ENCODE assay signal across 22 cellular contexts in the genomic region with DNA sequence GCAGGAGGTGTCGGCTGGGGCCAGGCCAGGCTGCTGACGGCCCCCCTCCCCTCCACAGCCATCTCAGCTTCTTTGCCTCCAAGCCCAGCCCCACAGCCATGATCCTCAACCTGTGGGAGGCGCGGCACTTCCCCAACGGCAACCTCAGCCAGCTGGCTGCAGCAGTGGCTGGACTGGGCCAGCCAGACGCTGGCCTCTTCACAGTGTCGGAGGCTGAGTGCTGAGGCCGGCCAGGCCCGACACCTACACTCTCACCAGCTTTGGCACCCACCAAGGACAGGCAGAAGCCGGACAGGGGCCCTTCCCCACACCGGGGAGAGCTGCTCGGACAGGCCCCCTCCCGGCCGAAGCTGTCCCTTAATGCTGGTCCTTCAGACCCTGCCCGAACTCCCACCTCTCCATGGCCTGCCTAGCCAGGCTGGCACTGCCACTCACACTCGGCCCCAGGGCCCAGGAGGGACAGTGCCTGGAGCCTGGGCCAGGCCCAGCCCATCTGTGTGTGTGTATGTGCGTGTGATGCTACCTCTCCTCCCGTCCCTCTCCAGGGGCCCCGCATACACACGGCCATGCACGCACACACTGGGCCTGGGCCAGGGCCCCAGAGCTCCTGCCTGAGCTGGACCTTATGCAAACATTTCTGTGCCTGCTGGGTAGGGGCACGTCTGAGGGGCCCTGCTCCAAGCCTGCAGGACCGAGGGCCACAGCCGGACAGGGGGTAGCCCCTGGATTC. TPM values are rescaled to one million over a fixed set of nuclear protein-coding genes. Genes with fewer than 3 reads are reported as not detected.
DNase-seq lines count a peak whose midpoint lies in the region; ATAC-seq, FAIRE-seq and TF ChIP-seq lines count a peak whose summit lies in the region.
"Had no signal": no experiment of that assay in that cellular context is flagged by ENCODE, and none has a peak within 500 bp of the region (broad histone marks: within the 10 kb centered on the region; RNA-seq: fewer than 3 reads in every experiment).

No MANE protein-coding gene starts in this region.

- POLR2A ChIA-PET in Panc1 (lab: Charles Lee) (no interaction called here), HepG2 (lab: Yijun Ruan, JAX) (no interaction called here)

- H3K9me3 ChIP-seq in left ventricle myocardium inferior (replicated peaks) (no peaks in the 10 kb centered on the region), Panc1 (ENCODE audit: control insufficient read depth, insufficient read depth, low read depth, low read length) (no peaks in the 10 kb centered on the region), HepG2 (ENCODE audit: low read length) (no peaks in the 10 kb centered on the region), osteoblast (ENCODE audit: low read depth, low read length) (no peaks in the 10 kb centered on the region)
- H3K9me3 ChIP-seq: BE2C had no signal

- no peak for TF ChIP-seq CTCF in left ventricle myocardium inferior (IDR thresholded peaks at IDR 0.05; ENCODE audit: borderline replicate concordance)
- no peak for TF ChIP-seq CTCF in Panc1 (IDR thresholded peaks at IDR 0.05)
- no peak for TF ChIP-seq CTCF in HepG2 (CRISPR knock-in tag; IDR thresholded peaks at IDR 0.05)
- no peak for TF ChIP-seq CTCF in osteoblast (IDR thresholded peaks at IDR 0.05; ENCODE audit: extremely low read depth, low read depth, low read length)

- no TSS peak for BruUV-seq in Panc1 (replicated peaks; lab: Mats Ljungman, UMichigan)
- BruUV-seq in HepG2 (replicated peaks; lab: Mats Ljungman, UMichigan) = no TSS peak

- H3K27me3 ChIP-seq in left ventricle myocardium inferior (ENCODE audit: low read depth) (peaks cover 48% of the 10 kb centered on the region), Panc1 (ENCODE audit: control insufficient read depth, insufficient read depth, low read length) (no peaks in the 10 kb centered on the region), HepG2 (ENCODE audit: control insufficient read depth in 1 of 2, insufficient read depth in 2 of 2, low read length in 2 of 2) (peaks cover 28 to 91% of the 10 kb centered on the region in 2 experiments), osteoblast (ENCODE audit: insufficient read depth, low read length) (peaks cover 20% of the 10 kb centered on the region)
- H3K27me3 ChIP-seq: BE2C had no signal

- H3K79me2 ChIP-seq in HepG2 (ENCODE audit: insufficient read depth, low read length) = no peaks in the 10 kb centered on the region
- no peaks in the 10 kb centered on the region for H3K79me2 ChIP-seq in osteoblast (ENCODE audit: insufficient read depth, low read length)

- FAIRE-seq in HepG2 (lab: Jason Lieb, UNC) = no peak
- FAIRE-seq: G401.6, GM12891, GM19239 had no signal

- intact Hi-C loops in left ventricle myocardium superior (cut with micrococcal nuclease) (no loop called here), left ventricle myocardium inferior (cut with micrococcal nuclease) (no loop called here), Panc1 (cut with micrococcal nuclease; ENCODE audit: unreplicated experiment) (no loop called here), HepG2 (cut with micrococcal nuclease; ENCODE audit: unreplicated experiment) (no loop called here)

- in situ Hi-C loops in Panc1 (cut with HindIII; ENCODE audit: low pct_unique_long_range_greater_than_20kb, low sequenced_read_pairs) (no loop called here), HepG2 (cut with HindIII; ENCODE audit: extremely low pct_ligation_motif_present, low pct_unique_long_range_greater_than_20kb) (no loop called here)

- CTCF ChIA-PET in Panc1 (lab: Charles Lee) = no interaction called here
- CTCF ChIA-PET in HepG2 (lab: Yijun Ruan, JAX; ENCODE audit: low intra/inter-chr PET ratio, low total read pairs) = no interaction called here

- H3K4me1 ChIP-seq in left ventricle myocardium inferior (no peaks in the 10 kb centered on the region), Panc1 (ENCODE audit: control insufficient read depth, insufficient read depth, low read length) (no peaks in the 10 kb centered on the region), HepG2 (ENCODE audit: insufficient read depth, low read length) (peaks cover 8% of the 10 kb centered on the region; the same call in 1 of the 2 replicates), osteoblast (ENCODE audit: insufficient read depth, low read length) (no peaks in the 10 kb centered on the region)

- DNase-seq in left ventricle myocardium superior (peak; percentile 26), left ventricle myocardium inferior (no peak), Panc1 (ENCODE audit: low read depth, low spot score) (no peak), HepG2 (ENCODE audit: low spot score) (no peak), osteoblast (ENCODE audit: insufficient read length, low spot score, missing footprints) (peak; percentile 77), germinal center (ENCODE audit: low spot score) (no peak)
- DNase-seq: BE2C; C1 segment of cervical spinal cord; CD4-positive, CD25-positive, alpha-beta regulatory T cell; COR-L47; DMS 273 treated with DMSO at 0.1 percent for 48 hours; GM23248; H9; KBM-7 had no signal

- no peak overlapping the region for H2AFZ ChIP-seq in HepG2 (ENCODE audit: low read length)
- no peak overlapping the region for H2AFZ ChIP-seq in osteoblast (ENCODE audit: low read length)
- H2AFZ ChIP-seq: GM23248 had no signal

- H3K4me2 ChIP-seq in HepG2 (ENCODE audit: low read depth, low read length) (no peak overlapping the region; the same call in 1 of the 2 replicates), osteoblast (ENCODE audit: insufficient read depth, low read length) (no peak overlapping the region)

- no peak overlapping the region for H3K9ac ChIP-seq in HepG2 (ENCODE audit: insufficient read depth, low read depth, low read length)
- H3K9ac ChIP-seq: GM23248 had no signal

- ATAC-seq in left ventricle myocardium superior (no peak), Panc1 (peak; percentile 14; the same call in 1 of the 2 replicates), HepG2 (peak; percentile 20), GM21528 (IDR thresholded peaks at IDR 0.05; ENCODE audit: low FRiP score, unreplicated experiment) (no peak), HG02840 (IDR thresholded peaks at IDR 0.05; ENCODE audit: low FRiP score, unreplicated experiment) (no peak)

- H3K36me3 ChIP-seq in left ventricle myocardium inferior = no peaks in the 10 kb centered on the region
- H3K36me3 ChIP-seq in Panc1 (ENCODE audit: control insufficient read depth, insufficient read depth, low read length) = no peaks in the 10 kb centered on the region
- no peaks in the 10 kb centered on the region for H3K36me3 ChIP-seq in HepG2 (replicated peaks in 1 of 2; ENCODE audit: control insufficient read depth in 1 of 2, insufficient read depth in 2 of 2, low read length in 2 of 2)
- H3K36me3 ChIP-seq in osteoblast (ENCODE audit: insufficient read depth, low read length) = no peaks in the 10 kb centered on the region

- H3K4me3 ChIP-seq in left ventricle myocardium inferior = no peak overlapping the region
- no peak overlapping the region for H3K4me3 ChIP-seq in Panc1 (ENCODE audit: low read depth in 2 of 2, low read length in 2 of 2)
- no peak overlapping the region for H3K4me3 ChIP-seq in HepG2 (replicated peaks in 1 of 3; ENCODE audit: insufficient read depth in 1 of 3, low read depth in 2 of 3, low read length in 3 of 3)
- H3K4me3 ChIP-seq in osteoblast (ENCODE audit: insufficient read depth, low read length) = no peak overlapping the region
- H3K4me3 ChIP-seq: GM23248 had no signal

- H3K27ac ChIP-seq in left ventricle myocardium inferior (replicated peaks) (no peak overlapping the region), Panc1 (ENCODE audit: low read length) (no peak overlapping the region), HepG2 (ENCODE audit: extremely low read length, insufficient read depth, low read length) (no peak overlapping the region), osteoblast (ENCODE audit: low read depth, low read length) (no peak overlapping the region)
- H3K27ac ChIP-seq: GM23248 had no signal

- TF ChIP-seq POLR2A in HepG2 (IDR thresholded peaks at IDR 0.05; ENCODE audit: insufficient read depth in 1 of 2, low read depth in 2 of 2, low read length in 2 of 2) = no peak

- no peaks in the 10 kb centered on the region for H4K20me1 ChIP-seq in HepG2 (ENCODE audit: insufficient read depth, low read length)
- H4K20me1 ChIP-seq in osteoblast (ENCODE audit: insufficient read depth, low read length) = no peaks in the 10 kb centered on the region

- no peak for TF ChIP-seq RAD21 in HepG2 (CRISPR knock-in tag; IDR thresholded peaks at IDR 0.05)

- TF ChIP-seq EP300 in HepG2 (IDR thresholded peaks at IDR 0.05; ENCODE audit: low read depth in 2 of 2, low read length in 2 of 2) = no peak
- no peak for TF ChIP-seq EP300 in HepG2 (CRISPR knock-in tag; IDR thresholded peaks at IDR 0.05; ENCODE audit: borderline replicate concordance)

- 62% methylated on average over 3 of the region's 24 CpGs for WGBS in HepG2 (ENCODE audit: low lambda C conversion rate)

RNA-seq across cellular contexts. Expression of gene HK3, which starts 19.3 kb away (rescaled TPM):
- 3.7 TPM for total RNA-seq in left ventricle myocardium superior
- total RNA-seq in left ventricle myocardium inferior = 3.5 TPM
- not detected for total RNA-seq in Panc1 (2021; ENCODE audit: unreplicated experiment)
- not detected for polyA plus RNA-seq in Panc1 (2012; ENCODE audit: insufficient read length)
- total RNA-seq in HepG2 (2016; rRNA removed; fragmentation: Illumina TruSeq; extraction: Trizol) = not detected in 2 replicates
- total RNA-seq in HepG2 (2016; cell fraction: cytosol; rRNA removed; fragmentation: Illumina TruSeq; extraction: Trizol; ENCODE audit: low read depth) = not detected in 2 replicates
- not detected in 2 replicates for total RNA-seq in HepG2 (2016; cell fraction: insoluble cytoplasmic fraction; rRNA removed; fragmentation: Illumina TruSeq; extraction: Trizol)
- total RNA-seq in HepG2 (2016; cell fraction: membrane; rRNA removed; fragmentation: Illumina TruSeq; extraction: Trizol) = not detected in 2 replicates
- not detected in 2 replicates for total RNA-seq in HepG2 (2016; cell fraction: nucleus; rRNA removed; fragmentation: Illumina TruSeq; extraction: Trizol)
- polyA plus RNA-seq in HepG2 (2011; rRNA removed) = 0.13 TPM in 1 of 2 replicates, not detected in the other
- polyA plus RNA-seq in HepG2 (2011; cell fraction: cytosol; rRNA removed) = not detected in 2 replicates
- polyA plus RNA-seq in HepG2 (2011; cell fraction: nucleus; rRNA removed) = 0.28 and 0.32 TPM in 2 replicates
- not detected in 2 replicates for polyA plus RNA-seq in HepG2 (2012)
- polyA plus RNA-seq in HepG2 (2016; cell fraction: cytosol; fragmentation: Illumina TruSeq; extraction: Trizol; ENCODE audit: low read depth) = not detected in 2 replicates
- not detected in 2 replicates for polyA plus RNA-seq in HepG2 (2016; cell fraction: insoluble cytoplasmic fraction; fragmentation: Illumina TruSeq; extraction: Trizol; ENCODE audit: low read depth)
- polyA plus RNA-seq in HepG2 (2016; cell fraction: membrane; fragmentation: Illumina TruSeq; extraction: Trizol; ENCODE audit: low read depth) = not detected in 2 replicates
- not detected in 2 replicates for polyA plus RNA-seq in HepG2 (2016; cell fraction: nucleus; fragmentation: Illumina TruSeq; extraction: Trizol; ENCODE audit: insufficient read depth, low read depth)
- polyA minus RNA-seq in HepG2 (2011; rRNA and poly(A)+ RNA removed; ENCODE audit: low replicate concordance) = not detected in 2 replicates
- not detected in 2 replicates for polyA minus RNA-seq in HepG2 (2011; cell fraction: cytosol; rRNA and poly(A)+ RNA removed)
- polyA minus RNA-seq in HepG2 (2011; cell fraction: nucleus; rRNA and poly(A)+ RNA removed) = not detected in 2 replicates
- under 0.01 and 1.8 TPM in 2 replicates for total RNA-seq in osteoblast
- total RNA-seq: A172, GM23248, H9, HT-29 had no signal
- polyA plus RNA-seq: CD8-positive, alpha-beta memory T cell; GM23248 had no signal

Comparison
In these comparisons a context has a peak if more than half of its experiments do, and no peak if none do; other contexts are left out.
1. DNase-seq: peak in left ventricle myocardium superior (single experiment) and osteoblast (single experiment); none in left ventricle myocardium inferior (single experiment), Panc1 (single experiment), HepG2 (single experiment) and germinal center (single experiment).
2. ATAC-seq: peak in Panc1 (single experiment) and HepG2 (single experiment); none in left ventricle myocardium superior (single experiment), GM21528 (single experiment) and HG02840 (single experiment).